In genomic region chr9:137403281-137403680, GRCh38 we compare ENCODE assay signal across 4 cellular contexts. TPM values are rescaled to one million over a fixed set of nuclear protein-coding genes. Genes with fewer than 3 reads are reported as not detected.
"Had no signal": no experiment of that assay in that cellular context is flagged by ENCODE, and none has a peak within 500 bp of the region (broad histone marks: within the 10 kb centered on the region; RNA-seq: fewer than 3 reads in every experiment).

No MANE protein-coding gene starts in this region.

- H3K4me3 ChIP-seq: GM12878 had no signal

- ATAC-seq: GM12878 had no signal

- DNase-seq: GDM1, GF-D8 had no signal

RNA-seq across cellular contexts. Expression of gene NOXA1, which starts 19.9 kb away (rescaled TPM):
- total RNA-seq: G401, GM12878 had no signal

RNA-seq across cellular contexts. Expression of gene ENTPD8, which starts 37.9 kb away (rescaled TPM):
- total RNA-seq: GM12878 had no signal
- polyA plus RNA-seq: GM12878 had no signal
